8 cellular contexts compared by ENCODE assay signal in the genomic region with DNA sequence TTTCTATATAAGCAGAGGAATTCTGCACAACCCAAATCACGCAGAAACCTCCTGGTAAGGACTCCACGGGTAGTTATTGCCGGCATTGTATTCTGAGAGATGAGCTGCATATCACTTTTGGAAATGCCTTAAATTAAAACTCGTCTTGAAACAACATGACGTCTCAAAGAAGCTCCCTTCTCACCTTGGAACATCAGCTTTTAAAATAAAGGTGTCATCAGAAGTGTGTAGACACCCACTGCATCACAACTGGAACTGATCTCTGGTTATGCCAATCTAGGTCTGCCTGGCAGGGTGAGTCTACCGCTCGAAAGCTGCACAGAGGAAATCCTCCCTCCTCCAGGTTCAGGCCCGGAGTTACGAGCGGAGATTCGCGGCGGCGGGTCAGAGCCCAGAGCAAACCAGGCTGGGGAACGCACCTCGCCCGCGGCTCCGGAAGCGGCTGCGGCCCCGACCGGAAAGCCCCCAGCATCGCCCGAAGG. TPM values are rescaled to one million over a fixed set of nuclear protein-coding genes. Genes with fewer than 3 reads are reported as not detected.
DNase-seq lines count a peak whose midpoint lies in the region; ATAC-seq and TF ChIP-seq lines count a peak whose summit lies in the region.

No MANE protein-coding gene starts in this region.

- intact Hi-C loops in breast epithelium (cut with DNase I; ENCODE audit: low total_unique reads) = no loop called here
- intact Hi-C loops in lower lobe of right lung (cut with DNase I) = no loop called here

- H3K4me1 Mint-ChIP-seq in activated T-cell treated with anti-CD3 and anti-CD28 coated beads, Interleukin-2, amount 50 U/mL, for 24 hours (ENCODE audit: low read depth) = peaks cover 59% of the 10 kb centered on the region

- H3K27ac ChIP-seq in HUES48 (ENCODE audit: low read depth, low read length) (peak overlapping the region; percentile 80), breast epithelium (peak overlapping the region; percentile 96 to 98), lower lobe of right lung (peak overlapping the region; percentile 94), upper lobe of left lung (peak overlapping the region; percentile 89 to 95 (median 92))

- TF ChIP-seq CTCF in breast epithelium (IDR thresholded peaks at IDR 0.05) (no peak), lower lobe of right lung (IDR thresholded peaks at IDR 0.05) (no peak), upper lobe of left lung (IDR thresholded peaks at IDR 0.05) (no peak)

- peak overlapping the region; percentile 83 for H3K4me3 ChIP-seq in HUES48 (ENCODE audit: low read depth, low read length)
- peak overlapping the region; percentile 78 to 96 (median 91) for H3K4me3 ChIP-seq in breast epithelium
- peak overlapping the region; percentile 84 for H3K4me3 ChIP-seq in lower lobe of right lung
- H3K4me3 ChIP-seq in upper lobe of left lung = peak overlapping the region; percentile 83 to 92 (median 86)

- peak; percentile 91 for DNase-seq in activated T-cell treated with anti-CD3 and anti-CD28 coated beads, Interleukin-2, amount 50 U/mL, for 24 hours
- DNase-seq in activated T-cell treated with anti-CD3 and anti-CD28 coated beads, Interleukin-2, amount 50 U/mL, for 1 hour = no peak
- DNase-seq in breast epithelium (ENCODE audit: low spot score in 2 of 2) = no peak
- DNase-seq in lower lobe of right lung = no peak
- no peak for DNase-seq in upper lobe of left lung
- no peak for DNase-seq in dedifferentiated amniotic fluid mesenchymal stem cell (ENCODE audit: extremely low spot score)
- DNase-seq in activated CD4-positive, alpha-beta T cell treated with anti-CD3 and anti-CD28 coated beads for 4 hours = no peak

- H3K36me3 ChIP-seq in HUES48 (ENCODE audit: control insufficient read depth, insufficient read depth, low read length) (no peaks in the 10 kb centered on the region), breast epithelium (no peaks in the 10 kb centered on the region), lower lobe of right lung (no peaks in the 10 kb centered on the region), upper lobe of left lung (no peaks in the 10 kb centered on the region)

- peaks cover 30% of the 10 kb centered on the region for H3K27me3 ChIP-seq in HUES48 (ENCODE audit: control insufficient read depth, insufficient read depth, low read length)
- H3K27me3 ChIP-seq in breast epithelium = no peaks in the 10 kb centered on the region
- H3K27me3 ChIP-seq in lower lobe of right lung (ENCODE audit: low read depth) = no peaks in the 10 kb centered on the region
- no peaks in the 10 kb centered on the region for H3K27me3 ChIP-seq in upper lobe of left lung

- H3K9me3 Mint-ChIP-seq in activated T-cell treated with anti-CD3 and anti-CD28 coated beads, Interleukin-2, amount 50 U/mL, for 24 hours = no peaks in the 10 kb centered on the region

- H3K36me3 Mint-ChIP-seq in activated T-cell treated with anti-CD3 and anti-CD28 coated beads, Interleukin-2, amount 50 U/mL, for 24 hours (ENCODE audit: low read depth) = peaks cover 45% of the 10 kb centered on the region

- peak overlapping the region; percentile 96 for H3K27ac Mint-ChIP-seq in activated T-cell treated with anti-CD3 and anti-CD28 coated beads, Interleukin-2, amount 50 U/mL, for 24 hours

- H3K9ac ChIP-seq in HUES48 (ENCODE audit: low read depth, low read length) = no peak overlapping the region; the same call in 1 of the 2 replicates

- TF ChIP-seq POLR2A in breast epithelium (IDR thresholded peaks at IDR 0.05) (peak; percentile 54), upper lobe of left lung (IDR thresholded peaks at IDR 0.05) (no peak)

- 1 to 2% methylated on average over 5 to 25 of the region's 25 CpGs for WGBS in upper lobe of left lung, 2 donors

- H3K27me3 Mint-ChIP-seq in activated T-cell treated with anti-CD3 and anti-CD28 coated beads, Interleukin-2, amount 50 U/mL, for 24 hours = no peaks in the 10 kb centered on the region

- H3K4me1 ChIP-seq in HUES48 (ENCODE audit: control insufficient read depth, insufficient read depth, low read length) (peaks cover 12% of the 10 kb centered on the region), breast epithelium (peaks cover 0 to 5% of the 10 kb centered on the region in 2 donors), lower lobe of right lung (peaks cover 57% of the 10 kb centered on the region), upper lobe of left lung (peaks cover 22 to 53% (median 37%) of the 10 kb centered on the region in 4 donors)

- peak overlapping the region; percentile 89 for H3K4me3 Mint-ChIP-seq in activated T-cell treated with anti-CD3 and anti-CD28 coated beads, Interleukin-2, amount 50 U/mL, for 24 hours

- ATAC-seq in lower lobe of right lung (peak; percentile 47 to 55), upper lobe of left lung (ENCODE audit: low FRiP score in 2 of 2) (peak; percentile 39 to 50)

- no peak for TF ChIP-seq EP300 in upper lobe of left lung (IDR thresholded peaks at IDR 0.05)

- no peaks in the 10 kb centered on the region for H3K9me3 ChIP-seq in HUES48 (ENCODE audit: control insufficient read depth, insufficient read depth, low read length)
- H3K9me3 ChIP-seq in breast epithelium = no peaks in the 10 kb centered on the region
- no peaks in the 10 kb centered on the region for H3K9me3 ChIP-seq in lower lobe of right lung
- no peaks in the 10 kb centered on the region for H3K9me3 ChIP-seq in upper lobe of left lung

RNA-seq across cellular contexts. Expression of gene SLC12A2, which starts 1.0 kb away (rescaled TPM):
- total RNA-seq in breast epithelium (100 to 1,000 TPM in 1 of 3 donors, 10 to 100 TPM in 2; 23.7 to 204 (median 70.1) TPM), lower lobe of right lung (24.1 TPM), upper lobe of left lung (10 to 100 TPM; 12.6 to 44.1 (median 28.0) TPM)
